8 cellular contexts compared by ENCODE assay signal in genomic region chr2:25314514-25315315, GRCh38. TPM values are rescaled to one million over a fixed set of nuclear protein-coding genes. Genes with fewer than 3 reads are reported as not detected.
A peak's percentile ranks its signal among the peaks of the same experiment; 100 is the strongest.
DNase-seq lines count a peak whose midpoint lies in the region; ATAC-seq, FAIRE-seq and TF ChIP-seq lines count a peak whose summit lies in the region.

No MANE protein-coding gene starts in this region.

- TF ChIP-seq EP300 in HepG2 (IDR thresholded peaks at IDR 0.05; ENCODE audit: low read depth in 2 of 2, low read length in 2 of 2) (no peak), HepG2 (CRISPR knock-in tag; IDR thresholded peaks at IDR 0.05; ENCODE audit: borderline replicate concordance) (no peak)

- H3K36me3 ChIP-seq in HepG2 (replicated peaks in 1 of 2; ENCODE audit: control insufficient read depth in 1 of 2, insufficient read depth in 2 of 2, low read length in 2 of 2) = no peaks in the 10 kb centered on the region

- peak overlapping the region in 1 of 3 experiments; percentile 25; a peak in 1 of 6 replicates for H3K4me3 ChIP-seq in HepG2 (replicated peaks in 1 of 3; ENCODE audit: insufficient read depth in 1 of 3, low read depth in 2 of 3, low read length in 3 of 3)

- TF ChIP-seq POLR2A in HepG2 (IDR thresholded peaks at IDR 0.05; ENCODE audit: insufficient read depth in 1 of 2, low read depth in 2 of 2, low read length in 2 of 2) = no peak

- no peak for TF ChIP-seq CTCF in HepG2 (CRISPR knock-in tag; IDR thresholded peaks at IDR 0.05)

- H3K79me2 ChIP-seq in HepG2 (ENCODE audit: insufficient read depth, low read length) = no peaks in the 10 kb centered on the region

- intact Hi-C loops in HepG2 (cut with micrococcal nuclease; ENCODE audit: unreplicated experiment) = no loop called here

- DNase-seq in NCI-H1417 (lab: John Stamatoyannopoulos, UW) (peak; percentile 39 to 83 (median 73)), NCI-H1417 treated with DMSO at 0.1 percent for 48 hours (lab: John Stamatoyannopoulos, UW) (no peak), T follicular helper cell (ENCODE audit: low read depth) (peak; percentile 54), amniotic epithelial cell (ENCODE audit: low read depth) (peak; percentile 56), HepG2 (ENCODE audit: low spot score) (peak; percentile 41), dedifferentiated amniotic fluid mesenchymal stem cell (ENCODE audit: extremely low spot score) (no peak)
- peak; percentile 49 for DNase-seq in stimulated activated CD8-positive, alpha-beta memory T cell treated with anti-CD3 and anti-CD28 coated beads, Interleukin-12 subunit alpha, Interleukin-12 subunit beta, amount 100 ng/mL, for 1 hour (ENCODE audit: low read depth)

- peak; percentile 76 for ATAC-seq in HG03442 (IDR thresholded peaks at IDR 0.05; ENCODE audit: unreplicated experiment)
- peak; percentile 27 for ATAC-seq in HepG2

- peaks cover 20% of the 10 kb centered on the region for H3K4me1 ChIP-seq in HepG2 (ENCODE audit: insufficient read depth, low read length)

- CTCF ChIA-PET in HepG2 (lab: Yijun Ruan, JAX; ENCODE audit: low intra/inter-chr PET ratio, low total read pairs) = no interaction called here

- H3K4me2 ChIP-seq in HepG2 (ENCODE audit: low read depth, low read length) = peak overlapping the region; percentile 32; the same call in 1 of the 2 replicates

- 0 out of 2 replicates have a peak overlapping the region, but pooled peaks have one; percentile 29 for H3K9ac ChIP-seq in HepG2 (ENCODE audit: insufficient read depth, low read depth, low read length)

- no peak overlapping the region for H2AFZ ChIP-seq in HepG2 (ENCODE audit: low read length)

- in situ Hi-C loops in HepG2 (cut with HindIII; ENCODE audit: extremely low pct_ligation_motif_present, low pct_unique_long_range_greater_than_20kb) = no loop called here

- no peaks in the 10 kb centered on the region for H3K27me3 ChIP-seq in HepG2 (ENCODE audit: control insufficient read depth in 1 of 2, insufficient read depth in 2 of 2, low read length in 2 of 2)

- no peak overlapping the region for H3K27ac ChIP-seq in HepG2 (ENCODE audit: extremely low read length, insufficient read depth, low read length)

- no peak for FAIRE-seq in HepG2 (lab: Jason Lieb, UNC)

- H4K20me1 ChIP-seq in HepG2 (ENCODE audit: insufficient read depth, low read length) = no peaks in the 10 kb centered on the region

- POLR2A ChIA-PET in HepG2 (lab: Yijun Ruan, JAX) = interaction anchor here (0.7 kb wide), 1 partner anchor 21 kb away, joined by 4 read pairs; no protein-coding TSS in a partner anchor

- 53% methylated on average over 13 of the region's 13 CpGs for WGBS in HepG2 (ENCODE audit: low lambda C conversion rate)

- TF ChIP-seq RAD21 in HepG2 (CRISPR knock-in tag; IDR thresholded peaks at IDR 0.05) = no peak

- no peaks in the 10 kb centered on the region for H3K9me3 ChIP-seq in HepG2 (ENCODE audit: low read length)

- BruUV-seq in HepG2 (replicated peaks; lab: Mats Ljungman, UMichigan) = no TSS peak

TF ChIP-seq in HepG2, 621 proteins besides CTCF, POLR2A, EP300 and RAD21 (continues in another document):
- no peak for TF ChIP-seq ETV6 (CRISPR knock-in tag; conservative IDR thresholded peaks at IDR 0.05)
- peak; percentile 42; the same call in 1 of the 2 replicates for TF ChIP-seq ELF1 (CRISPR knock-in tag; IDR thresholded peaks at IDR 0.05)
- TF ChIP-seq ZNF766 (CRISPR knock-in tag; IDR thresholded peaks at IDR 0.05; ENCODE audit: borderline replicate concordance) = no peak
- peak; percentile 15; the same call in 1 of the 2 replicates for TF ChIP-seq PATZ1 (CRISPR knock-in tag; IDR thresholded peaks at IDR 0.05)
- no peak for TF ChIP-seq ZNF83 (CRISPR knock-in tag; IDR thresholded peaks at IDR 0.05; ENCODE audit: borderline replicate concordance)
- TF ChIP-seq SOX6 (IDR thresholded peaks at IDR 0.05) = no peak
- no peak for TF ChIP-seq SOX6 (CRISPR knock-in tag; IDR thresholded peaks at IDR 0.05)
- TF ChIP-seq TEF (CRISPR knock-in tag; IDR thresholded peaks at IDR 0.05) = no peak
- TF ChIP-seq ZFY (CRISPR knock-in tag; IDR thresholded peaks at IDR 0.05) = peak; percentile 57; the same call in 1 of the 2 replicates
- TF ChIP-seq ZNF878 (CRISPR knock-in tag; IDR thresholded peaks at IDR 0.05) = no peak
- TF ChIP-seq HMGXB4 (CRISPR knock-in tag; IDR thresholded peaks at IDR 0.05; ENCODE audit: borderline replicate concordance in 1 of 2, low read depth in 1 of 2) = 0 out of 4 replicates have a peak, but pooled peaks of 1 of the 2 experiments have one; percentile 20
- TF ChIP-seq SKI (IDR thresholded peaks at IDR 0.05; ENCODE audit: partially characterized antibody) = peak; percentile 15
- TF ChIP-seq KLF15 (CRISPR knock-in tag; IDR thresholded peaks at IDR 0.05; ENCODE audit: borderline replicate concordance) = no peak

RNA-seq across cellular contexts. Expression of gene DNMT3A, which starts 27.0 kb away (rescaled TPM):
- 29.1 and 39.4 TPM in 2 replicates for total RNA-seq in HepG2 (2016; rRNA removed; fragmentation: Illumina TruSeq; extraction: Trizol)
- 5.8 and 6.2 TPM in 2 replicates for total RNA-seq in HepG2 (2016; cell fraction: cytosol; rRNA removed; fragmentation: Illumina TruSeq; extraction: Trizol; ENCODE audit: low read depth)
- total RNA-seq in HepG2 (2016; cell fraction: insoluble cytoplasmic fraction; rRNA removed; fragmentation: Illumina TruSeq; extraction: Trizol) = 31.7 and 35.2 TPM in 2 replicates
- 15.9 and 18.0 TPM in 2 replicates for total RNA-seq in HepG2 (2016; cell fraction: membrane; rRNA removed; fragmentation: Illumina TruSeq; extraction: Trizol)
- 35.9 and 36.0 TPM in 2 replicates for total RNA-seq in HepG2 (2016; cell fraction: nucleus; rRNA removed; fragmentation: Illumina TruSeq; extraction: Trizol)
- 14.7 and 16.4 TPM in 2 replicates for polyA plus RNA-seq in HepG2 (2011; rRNA removed)
- 10.1 and 10.9 TPM in 2 replicates for polyA plus RNA-seq in HepG2 (2011; cell fraction: cytosol; rRNA removed)
- polyA plus RNA-seq in HepG2 (2011; cell fraction: nucleus; rRNA removed) = 45.7 and 53.5 TPM in 2 replicates
- 25.9 and 28.5 TPM in 2 replicates for polyA plus RNA-seq in HepG2 (2012)
- polyA plus RNA-seq in HepG2 (2016; cell fraction: cytosol; fragmentation: Illumina TruSeq; extraction: Trizol; ENCODE audit: low read depth) = 4.3 and 5.0 TPM in 2 replicates
- 43.9 and 48.4 TPM in 2 replicates for polyA plus RNA-seq in HepG2 (2016; cell fraction: insoluble cytoplasmic fraction; fragmentation: Illumina TruSeq; extraction: Trizol; ENCODE audit: low read depth)
- 10.6 and 11.7 TPM in 2 replicates for polyA plus RNA-seq in HepG2 (2016; cell fraction: membrane; fragmentation: Illumina TruSeq; extraction: Trizol; ENCODE audit: low read depth)
- polyA plus RNA-seq in HepG2 (2016; cell fraction: nucleus; fragmentation: Illumina TruSeq; extraction: Trizol; ENCODE audit: insufficient read depth, low read depth) = 105 and 111 TPM in 2 replicates
- 11.0 and 59.1 TPM in 2 replicates for polyA minus RNA-seq in HepG2 (2011; rRNA and poly(A)+ RNA removed; ENCODE audit: low replicate concordance)
- 17.0 and 17.9 TPM in 2 replicates for polyA minus RNA-seq in HepG2 (2011; cell fraction: cytosol; rRNA and poly(A)+ RNA removed)
- polyA minus RNA-seq in HepG2 (2011; cell fraction: nucleus; rRNA and poly(A)+ RNA removed) = 33.1 and 38.8 TPM in 2 replicates

Comparison
In these comparisons a context has a peak if more than half of its experiments do, and no peak if none do; other contexts are left out.
1. DNase-seq: peak in NCI-H1417 (3 of 3), T follicular helper cell (single experiment), amniotic epithelial cell (single experiment), HepG2 (single experiment) and stimulated activated CD8-positive, alpha-beta memory T cell treated with anti-CD3 and anti-CD28 coated beads, Interleukin-12 subunit alpha, Interleukin-12 subunit beta, amount 100 ng/mL, for 1 hour (single experiment); none in NCI-H1417 treated with DMSO at 0.1 percent for 48 hours (single experiment) and dedifferentiated amniotic fluid mesenchymal stem cell (single experiment).